8 cellular contexts compared by ENCODE assay signal in the genomic region with DNA sequence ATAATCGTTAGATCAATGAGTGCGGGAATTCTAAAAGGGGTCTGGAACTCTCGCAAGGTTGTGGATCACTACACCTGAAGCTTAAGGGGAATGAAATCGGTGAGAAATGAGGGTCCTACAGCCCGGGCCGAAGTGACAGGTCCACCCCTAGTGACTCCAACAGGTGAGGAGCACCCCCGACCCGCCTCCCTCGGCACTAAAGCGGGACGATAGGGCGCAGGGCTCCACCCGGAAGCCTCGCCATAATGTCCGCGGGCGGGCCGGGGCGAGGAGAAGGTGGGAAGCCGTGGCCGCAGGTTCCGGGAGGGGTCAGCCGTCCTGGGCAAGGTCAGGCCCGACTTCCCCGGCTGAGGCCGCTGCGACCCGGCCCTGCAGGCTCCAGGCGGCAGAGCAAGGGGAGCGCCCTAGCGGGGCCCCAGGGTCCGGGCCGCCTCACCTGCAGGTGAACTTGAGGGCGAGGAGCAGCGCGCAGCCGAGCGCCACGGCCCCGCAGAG. TPM values are rescaled to one million over a fixed set of nuclear protein-coding genes. Genes with fewer than 3 reads are reported as not detected.
DNase-seq lines count a peak whose midpoint lies in the region; ATAC-seq and TF ChIP-seq lines count a peak whose summit lies in the region.

No MANE protein-coding gene starts in this region.

- peaks cover 47% of the 10 kb centered on the region for H3K79me2 ChIP-seq in HCT116 (ENCODE audit: insufficient read depth, low read length)

- no peaks in the 10 kb centered on the region for H3K9me2 ChIP-seq in HCT116 (ENCODE audit: insufficient read depth)

- no peak for TF ChIP-seq POLR2A in HCT116 (IDR thresholded peaks at IDR 0.05; ENCODE audit: borderline replicate concordance, extremely low read depth, insufficient read depth, insufficient read length)

- no peaks in the 10 kb centered on the region for H3K9me3 Mint-ChIP-seq in activated T-helper 17 cell treated with anti-CD3 and anti-CD28 coated beads, Interleukin-2, amount 50 U/mL, for 72 hours

- H3K4me1 ChIP-seq in HCT116 (ENCODE audit: control insufficient read depth in 1 of 2, insufficient read depth in 2 of 2, low read length in 2 of 2) = peaks cover 18 to 34% of the 10 kb centered on the region in 2 experiments; a peak in 3 of 4 replicates
- H3K4me1 ChIP-seq in rectal smooth muscle tissue (ENCODE audit: control insufficient read depth, insufficient read depth, low read length) = peaks cover 14% of the 10 kb centered on the region

- H2AFZ ChIP-seq in HCT116 (ENCODE audit: low read depth, low read length, poor library complexity, severe bottlenecking) = no peak overlapping the region

- peak overlapping the region; percentile 82 for H3K4me2 ChIP-seq in HCT116 (ENCODE audit: low read length)

- H3K4me3 Mint-ChIP-seq in activated T-helper 17 cell treated with anti-CD3 and anti-CD28 coated beads, Interleukin-2, amount 50 U/mL, for 72 hours = peak overlapping the region; percentile 96

- DNase-seq in GM13977 (ENCODE audit: low spot score) (peak; percentile 50), HCT116 (ENCODE audit: low read depth, low spot score) (no peak), NAMALWA (ENCODE audit: low spot score) (peak; percentile 61), Right ventricle myocardium superior (peak; percentile 71), NCI-H510A treated with DMSO at 0.1 percent for 48 hours (lab: John Stamatoyannopoulos, UW) (no peak), NCI-H2171 treated with DMSO at 0.1 percent for 48 hours (lab: John Stamatoyannopoulos, UW) (no peak)

- H3K27me3 Mint-ChIP-seq in activated T-helper 17 cell treated with anti-CD3 and anti-CD28 coated beads, Interleukin-2, amount 50 U/mL, for 72 hours = no peaks in the 10 kb centered on the region

- H3K27ac ChIP-seq in HCT116 (ENCODE audit: low read depth, low read length) = peak overlapping the region; percentile 89
- H3K27ac ChIP-seq in rectal smooth muscle tissue (ENCODE audit: low read depth, low read length) = peak overlapping the region; percentile 95

- POLR2A ChIA-PET in HCT116 (lab: Charles Lee) = interaction anchor here (0.6 to 1.9 kb wide), 7 partner anchors 9 to 115 kb away, joined by 3 to 10 read pairs (median 5); a partner anchor contains a TSS

- in situ Hi-C loops in GM13977 (cut with MboI; ENCODE audit: low pct_unique_long_range_greater_than_20kb, low sequenced_read_pairs, unreplicated experiment) = no loop called here

- no peak for TF ChIP-seq RAD21 in HCT116 (IDR thresholded peaks at IDR 0.05; ENCODE audit: low read depth)

- H4K20me1 ChIP-seq in HCT116 (ENCODE audit: insufficient read depth) = no peaks in the 10 kb centered on the region

- H3K9ac ChIP-seq in HCT116 (ENCODE audit: low read length) (peak overlapping the region; percentile 80), rectal smooth muscle tissue (ENCODE audit: low read length) (peak overlapping the region; percentile 63)

- intact Hi-C loops in HCT116 (cut with micrococcal nuclease) = no loop called here
- intact Hi-C loops in Right ventricle myocardium superior (cut with DNase I) = no loop called here

- peaks cover 0 to 6% of the 10 kb centered on the region in 2 experiments; a peak in 1 of 4 replicates for H3K36me3 ChIP-seq in HCT116 (ENCODE audit: control insufficient read depth in 1 of 2, insufficient read depth in 2 of 2, low read length in 2 of 2)
- H3K36me3 ChIP-seq in rectal smooth muscle tissue (ENCODE audit: control insufficient read depth, insufficient read depth, low read length) = no peaks in the 10 kb centered on the region

- ATAC-seq in HCT116 (peak; percentile 43), Right ventricle myocardium superior (ENCODE audit: poor library complexity) (no peak)
- ATAC-seq in activated T-helper 17 cell treated with anti-CD3 and anti-CD28 coated beads, Interleukin-2, amount 50 U/mL, for 72 hours (replicated peaks) = peak; percentile 33

- RAD21 ChIA-PET in HCT116 (lab: Charles Lee; ENCODE audit: low non-redundant PET in 1 of 2, low total read pairs in 2 of 2, uncharacterized antibody in 2 of 2, unreplicated experiment in 2 of 2) = no interaction called here

- TF ChIP-seq CTCF in GM13977 (IDR thresholded peaks at IDR 0.05; ENCODE audit: extremely low read depth, insufficient read depth, missing control alignments) = no peak
- no peak for TF ChIP-seq CTCF in HCT116 (IDR thresholded peaks at IDR 0.05 in 2 of 3, conservative IDR thresholded peaks at IDR 0.05 in 1 of 3; ENCODE audit: borderline replicate concordance in 1 of 3, insufficient read depth in 1 of 3, low read depth in 2 of 3, low read length in 2 of 3)

- H3K27ac Mint-ChIP-seq in activated T-helper 17 cell treated with anti-CD3 and anti-CD28 coated beads, Interleukin-2, amount 50 U/mL, for 72 hours = peak overlapping the region; percentile 92

- H3K4me1 Mint-ChIP-seq in activated T-helper 17 cell treated with anti-CD3 and anti-CD28 coated beads, Interleukin-2, amount 50 U/mL, for 72 hours = peaks cover 30% of the 10 kb centered on the region

- H3K4me3 ChIP-seq in HCT116 (replicated peaks in 1 of 2; ENCODE audit: low read depth in 1 of 2, low read length in 2 of 2) = peak overlapping the region; percentile 82 to 89
- H3K4me3 ChIP-seq in rectal smooth muscle tissue (ENCODE audit: low read length) = peak overlapping the region; percentile 70

- no TSS peak for BruUV-seq in HCT116 (replicated peaks; lab: Mats Ljungman, UMichigan)

- no peaks in the 10 kb centered on the region for H3K27me3 ChIP-seq in HCT116 (ENCODE audit: insufficient read depth, low read length)
- H3K27me3 ChIP-seq in rectal smooth muscle tissue (ENCODE audit: control insufficient read depth, insufficient read depth, low read length) = no peaks in the 10 kb centered on the region

- no peaks in the 10 kb centered on the region for H3K9me3 ChIP-seq in HCT116 (ENCODE audit: control insufficient read depth in 1 of 2, insufficient read depth in 1 of 2, low read depth in 1 of 2, low read length in 2 of 2)

- H3K36me3 Mint-ChIP-seq in activated T-helper 17 cell treated with anti-CD3 and anti-CD28 coated beads, Interleukin-2, amount 50 U/mL, for 72 hours (ENCODE audit: low read depth) = peaks cover 47% of the 10 kb centered on the region

- CTCF ChIA-PET in HCT116 (lab: Charles Lee) = interaction anchor here (1.8 kb wide), 1 partner anchor 335 kb away, joined by 7 read pairs; no protein-coding TSS in a partner anchor

TF ChIP-seq in HCT116, 20 proteins besides CTCF, POLR2A, EP300 and RAD21 (continues in another document):
- TF ChIP-seq YY1 (IDR thresholded peaks at IDR 0.05; ENCODE audit: extremely low read depth, insufficient replicate concordance, low read depth, low read length) (no peak), SRF (IDR thresholded peaks at IDR 0.05; ENCODE audit: low read depth) (no peak), ZNF274 (IDR thresholded peaks at IDR 0.05; ENCODE audit: low read depth, low read length) (no peak), CBX3 (IDR thresholded peaks at IDR 0.05; ENCODE audit: low read depth) (no peak; the same call in 1 of the 2 replicates), EZH2phosphoT487 (IDR thresholded peaks at IDR 0.05; ENCODE audit: borderline replicate concordance) (no peak), SP1 (IDR thresholded peaks at IDR 0.05; ENCODE audit: low read depth) (no peak), CEBPB (IDR thresholded peaks at IDR 0.05; ENCODE audit: low read depth) (no peak), ZFX (IDR thresholded peaks at IDR 0.05) (no peak), EZH2 (IDR thresholded peaks at IDR 0.05) (no peak), FOSL1 (IDR thresholded peaks at IDR 0.05; ENCODE audit: low read depth) (no peak), EGR1 (IDR thresholded peaks at IDR 0.05; ENCODE audit: low read depth) (no peak)
- TF ChIP-seq, protein P1, sequence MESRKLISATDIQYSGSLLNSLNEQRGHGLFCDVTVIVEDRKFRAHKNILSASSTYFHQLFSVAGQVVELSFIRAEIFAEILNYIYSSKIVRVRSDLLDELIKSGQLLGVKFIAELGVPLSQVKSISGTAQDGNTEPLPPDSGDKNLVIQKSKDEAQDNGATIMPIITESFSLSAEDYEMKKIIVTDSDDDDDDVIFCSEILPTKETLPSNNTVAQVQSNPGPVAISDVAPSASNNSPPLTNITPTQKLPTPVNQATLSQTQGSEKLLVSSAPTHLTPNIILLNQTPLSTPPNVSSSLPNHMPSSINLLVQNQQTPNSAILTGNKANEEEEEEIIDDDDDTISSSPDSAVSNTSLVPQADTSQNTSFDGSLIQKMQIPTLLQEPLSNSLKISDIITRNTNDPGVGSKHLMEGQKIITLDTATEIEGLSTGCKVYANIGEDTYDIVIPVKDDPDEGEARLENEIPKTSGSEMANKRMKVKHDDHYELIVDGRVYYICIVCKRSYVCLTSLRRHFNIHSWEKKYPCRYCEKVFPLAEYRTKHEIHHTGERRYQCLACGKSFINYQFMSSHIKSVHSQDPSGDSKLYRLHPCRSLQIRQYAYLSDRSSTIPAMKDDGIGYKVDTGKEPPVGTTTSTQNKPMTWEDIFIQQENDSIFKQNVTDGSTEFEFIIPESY (IDR thresholded peaks at IDR 0.05; ENCODE audit: extremely low read depth, insufficient replicate concordance, low read length) = no peak
- TF ChIP-seq, protein P2, sequence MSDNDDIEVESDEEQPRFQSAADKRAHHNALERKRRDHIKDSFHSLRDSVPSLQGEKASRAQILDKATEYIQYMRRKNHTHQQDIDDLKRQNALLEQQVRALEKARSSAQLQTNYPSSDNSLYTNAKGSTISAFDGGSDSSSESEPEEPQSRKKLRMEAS (IDR thresholded peaks at IDR 0.05) = no peak

RNA-seq across cellular contexts. Expression of a gene that starts 0.6 kb away (rescaled TPM):
- total RNA-seq in HCT116 (2021; ENCODE audit: unreplicated experiment) = 26.8 TPM
- polyA plus RNA-seq in HCT116 (2012) = 25.3 and 26.1 TPM in 2 replicates
- 10 to 100 TPM; 33.8 to 38.6 TPM for total RNA-seq in activated T-helper 17 cell treated with anti-CD3 and anti-CD28 coated beads, Interleukin-2, amount 50 U/mL, for 72 hours
- total RNA-seq in Right ventricle myocardium superior = 18.6 TPM

RNA-seq across cellular contexts. Expression of a gene that starts 55.0 kb away (rescaled TPM):
- total RNA-seq in HCT116 (2021; ENCODE audit: unreplicated experiment) (33.4 TPM), Right ventricle myocardium superior (23.7 TPM)
- polyA plus RNA-seq in HCT116 (2012) = 14.8 and 15.7 TPM in 2 replicates
- 100 to 1,000 TPM in 1 of 2 donors, 10 to 100 TPM in 1; 67.6 to 144 TPM for total RNA-seq in activated T-helper 17 cell treated with anti-CD3 and anti-CD28 coated beads, Interleukin-2, amount 50 U/mL, for 72 hours

Comparison
In these comparisons a context has a peak if more than half of its experiments do, and no peak if none do; other contexts are left out.
1. DNase-seq: peak in GM13977 (single experiment), NAMALWA (single experiment) and Right ventricle myocardium superior (single experiment); none in HCT116 (single experiment), NCI-H510A treated with DMSO at 0.1 percent for 48 hours (single experiment) and NCI-H2171 treated with DMSO at 0.1 percent for 48 hours (single experiment).